In genomic region chr5:151134228-151134627, GRCh38 we compare ENCODE assay signal across 12 cellular contexts. TPM values are rescaled to one million over a fixed set of nuclear protein-coding genes. Genes with fewer than 3 reads are reported as not detected.
DNase-seq lines count a peak whose midpoint lies in the region; ATAC-seq and TF ChIP-seq lines count a peak whose summit lies in the region.
"Had no signal": no experiment of that assay in that cellular context is flagged by ENCODE, and none has a peak within 500 bp of the region (broad histone marks: within the 10 kb centered on the region; RNA-seq: fewer than 3 reads in every experiment).

No MANE protein-coding gene starts in this region.

- POLR2A ChIA-PET in CD8-positive, alpha-beta T cell (lab: Charles Lee), result interaction anchor here (0.6 kb wide), 1 partner anchor 16 kb away, joined by 3 read pairs; no protein-coding TSS in a partner anchor

- no peaks in the 10 kb centered on the region for H3K9me3 Mint-ChIP-seq in CD8-positive, alpha-beta T cell
- no peaks in the 10 kb centered on the region for H3K9me3 Mint-ChIP-seq in activated naive CD4-positive, alpha-beta T cell treated with anti-CD3 and anti-CD28 coated beads, Interleukin-2, amount 50 U/mL, for 72 hours
- no peaks in the 10 kb centered on the region for H3K9me3 Mint-ChIP-seq in activated CD8-positive, alpha-beta memory T cell treated with anti-CD3 and anti-CD28 coated beads, Interleukin-2, amount 10 ng/mL, durations not matched to agents 7 days and 5 days (ENCODE audit: low read depth)

- peaks cover 89% of the 10 kb centered on the region for H3K36me3 ChIP-seq in CD8-positive, alpha-beta T cell (ENCODE audit: insufficient read depth, low read length)

- peak overlapping the region; percentile 13 for H3K27ac ChIP-seq in CD8-positive, alpha-beta T cell (ENCODE audit: low read depth, low read length)

- H3K9me3 ChIP-seq in CD8-positive, alpha-beta T cell (ENCODE audit: low read length), result no peaks in the 10 kb centered on the region

- intact Hi-C loops in CD8-positive, alpha-beta T cell (cut with DNase I, micrococcal nuclease), result no loop called here

- no peak for TF ChIP-seq CTCF in CD8-positive, alpha-beta T cell (IDR thresholded peaks at IDR 0.05)

- H3K4me3 ChIP-seq in CD8-positive, alpha-beta T cell (ENCODE audit: low read depth, low read length), result no peak overlapping the region

- no peak overlapping the region for H3K4me3 Mint-ChIP-seq in CD8-positive, alpha-beta T cell
- no peak overlapping the region for H3K4me3 Mint-ChIP-seq in activated CD8-positive, alpha-beta memory T cell treated with anti-CD3 and anti-CD28 coated beads, Interleukin-2, amount 10 ng/mL, durations not matched to agents 7 days and 5 days

- H3K27ac Mint-ChIP-seq in CD8-positive, alpha-beta T cell, result peak overlapping the region; percentile 74
- peak overlapping the region; percentile 27 to 73 for H3K27ac Mint-ChIP-seq in activated naive CD4-positive, alpha-beta T cell treated with anti-CD3 and anti-CD28 coated beads, Interleukin-2, amount 50 U/mL, for 72 hours
- H3K27ac Mint-ChIP-seq in activated CD8-positive, alpha-beta memory T cell treated with anti-CD3 and anti-CD28 coated beads, Interleukin-2, amount 10 ng/mL, durations not matched to agents 7 days and 5 days, result no peak overlapping the region

- peaks cover 98% of the 10 kb centered on the region for H3K36me3 Mint-ChIP-seq in CD8-positive, alpha-beta T cell
- H3K36me3 Mint-ChIP-seq in activated naive CD4-positive, alpha-beta T cell treated with anti-CD3 and anti-CD28 coated beads, Interleukin-2, amount 50 U/mL, for 72 hours, result peaks cover 47 to 83% of the 10 kb centered on the region in 2 donors
- peaks cover 87% of the 10 kb centered on the region for H3K36me3 Mint-ChIP-seq in activated CD8-positive, alpha-beta memory T cell treated with anti-CD3 and anti-CD28 coated beads, Interleukin-2, amount 10 ng/mL, durations not matched to agents 7 days and 5 days

- H3K4me1 ChIP-seq in CD8-positive, alpha-beta T cell (ENCODE audit: insufficient read depth, low read length), result peaks cover 52% of the 10 kb centered on the region

- no peak for DNase-seq in CD8-positive, alpha-beta T cell
- no peak for DNase-seq in activated naive CD4-positive, alpha-beta T cell treated with anti-CD3 and anti-CD28 coated beads, Interleukin-2, amount 50 U/mL, for 72 hours (ENCODE audit: low spot score in 2 of 2)
- DNase-seq in activated CD8-positive, alpha-beta memory T cell treated with anti-CD3 and anti-CD28 coated beads, Interleukin-2, amount 10 ng/mL, durations not matched to agents 7 days and 5 days, result no peak
- DNase-seq in inferior parietal cortex (ENCODE audit: extremely low spot score) (no peak), LoVo (ENCODE audit: low spot score) (no peak)
- DNase-seq: head of caudate nucleus, NCI-H2171, occipital lobe, T1000 had no signal

- CTCF ChIA-PET in CD8-positive, alpha-beta T cell (lab: Charles Lee), result interaction anchor here (1.2 to 50.0 kb wide), 3 partner anchors 5 to 575 kb away, joined by 3 to 1723 read pairs (median 1723); partner anchors contain the start of gene ANXA6
- CTCF ChIA-PET in activated CD8-positive, alpha-beta memory T cell treated with anti-CD3 and anti-CD28 coated beads, Interleukin-2, amount 10 ng/mL, durations not matched to agents 7 days and 5 days (lab: Charles Lee), result interaction anchor here (0.8 to 19.8 kb wide), 2 partner anchors 7 to 18 kb away, joined by 5 to 205 read pairs; no protein-coding TSS in a partner anchor

- ATAC-seq in CD8-positive, alpha-beta T cell, result no peak
- ATAC-seq in GM18909 (IDR thresholded peaks at IDR 0.05; ENCODE audit: poor library complexity, unreplicated experiment) (peak; percentile 57), HG02938 (IDR thresholded peaks at IDR 0.05; ENCODE audit: unreplicated experiment) (peak; percentile 49), GM19452 (IDR thresholded peaks at IDR 0.05; ENCODE audit: unreplicated experiment) (no peak)
- no peak for ATAC-seq in activated naive CD4-positive, alpha-beta T cell treated with anti-CD3 and anti-CD28 coated beads, Interleukin-2, amount 50 U/mL, for 72 hours
- no peak for ATAC-seq in activated CD8-positive, alpha-beta memory T cell treated with anti-CD3 and anti-CD28 coated beads, Interleukin-2, amount 10 ng/mL, durations not matched to agents 7 days and 5 days

- H3K27me3 Mint-ChIP-seq in CD8-positive, alpha-beta T cell (ENCODE audit: low read depth), result no peaks in the 10 kb centered on the region
- no peaks in the 10 kb centered on the region for H3K27me3 Mint-ChIP-seq in activated CD8-positive, alpha-beta memory T cell treated with anti-CD3 and anti-CD28 coated beads, Interleukin-2, amount 10 ng/mL, durations not matched to agents 7 days and 5 days

- H3K4me1 Mint-ChIP-seq in CD8-positive, alpha-beta T cell (ENCODE audit: low read depth), result peaks cover 71% of the 10 kb centered on the region
- peaks cover 45% of the 10 kb centered on the region for H3K4me1 Mint-ChIP-seq in activated CD8-positive, alpha-beta memory T cell treated with anti-CD3 and anti-CD28 coated beads, Interleukin-2, amount 10 ng/mL, durations not matched to agents 7 days and 5 days

- H3K27me3 ChIP-seq in CD8-positive, alpha-beta T cell (ENCODE audit: insufficient read depth, low read length), result no peaks in the 10 kb centered on the region

RNA-seq across cellular contexts. Expression of gene ANXA6, which starts 23.4 kb away (rescaled TPM):
- 10 to 100 TPM; 83.5 to 89.4 TPM for total RNA-seq in CD8-positive, alpha-beta T cell
- total RNA-seq in activated naive CD4-positive, alpha-beta T cell treated with anti-CD3 and anti-CD28 coated beads, Interleukin-2, amount 50 U/mL, for 72 hours, result 100 to 1,000 TPM; 282 to 356 TPM
- 100 to 1,000 TPM; 623 to 640 TPM for total RNA-seq in activated CD8-positive, alpha-beta memory T cell treated with anti-CD3 and anti-CD28 coated beads, Interleukin-2, amount 10 ng/mL, durations not matched to agents 7 days and 5 days

RNA-seq across cellular contexts. Expression of gene TNIP1, which starts 53.4 kb away (rescaled TPM):
- total RNA-seq in CD8-positive, alpha-beta T cell, result 100 to 1,000 TPM; 133 to 134 TPM
- total RNA-seq in activated naive CD4-positive, alpha-beta T cell treated with anti-CD3 and anti-CD28 coated beads, Interleukin-2, amount 50 U/mL, for 72 hours, result 100 to 1,000 TPM; 221 to 276 TPM
- 100 to 1,000 TPM; 136 to 201 TPM for total RNA-seq in activated CD8-positive, alpha-beta memory T cell treated with anti-CD3 and anti-CD28 coated beads, Interleukin-2, amount 10 ng/mL, durations not matched to agents 7 days and 5 days

Comparison
In these comparisons a context has a peak if more than half of its experiments do, and no peak if none do; other contexts are left out.
1. ATAC-seq: peak in GM18909 (single experiment) and HG02938 (single experiment); none in CD8-positive, alpha-beta T cell (single experiment), activated naive CD4-positive, alpha-beta T cell treated with anti-CD3 and anti-CD28 coated beads, Interleukin-2, amount 50 U/mL, for 72 hours (0 of 2), activated CD8-positive, alpha-beta memory T cell treated with anti-CD3 and anti-CD28 coated beads, Interleukin-2, amount 10 ng/mL, durations not matched to agents 7 days and 5 days (single experiment) and GM19452 (single experiment).